Comparison of ENCODE assay signal across 12 cellular contexts in genomic region chr9:102700936-102701335, GRCh38.
"Had no signal": no experiment of that assay in that cellular context is flagged by ENCODE, and none has a peak within 500 bp of the region (broad histone marks: within the 10 kb centered on the region; RNA-seq: fewer than 3 reads in every experiment).

No MANE protein-coding gene starts in this region.

- H3K27ac Mint-ChIP-seq: activated T-helper 1 cell treated with anti-CD3 and anti-CD28 coated beads, Interleukin-12 subunit alpha, Interleukin-12 subunit beta, Interleukin-2, Interleukin-4 antibody, amounts not matched to agents 30 ng/mL and 10 ng/mL and 1 ng/mL, durations not matched to agents 14 hours and 24 hours and 36 hours; naive thymus-derived CD4-positive, alpha-beta T cell; stimulated activated naive CD8-positive, alpha-beta T cell treated with anti-CD3 and anti-CD28 coated beads, Interleukin-15, amount 100 ng/mL, for 72 hours had no signal

- ATAC-seq: heart left ventricle; naive thymus-derived CD4-positive, alpha-beta T cell; stimulated activated naive CD8-positive, alpha-beta T cell treated with anti-CD3 and anti-CD28 coated beads, Interleukin-15, amount 100 ng/mL, for 72 hours had no signal

- H3K36me3 Mint-ChIP-seq: naive thymus-derived CD4-positive, alpha-beta T cell had no signal

- H3K27me3 ChIP-seq: heart left ventricle, uterus had no signal

- H3K4me3 ChIP-seq: heart left ventricle, thoracic aorta, uterus had no signal

- H3K36me3 ChIP-seq: heart left ventricle, thoracic aorta, uterus had no signal

- H3K27ac ChIP-seq: heart left ventricle, parathyroid adenoma, thoracic aorta, uterus had no signal

- H3K27me3 Mint-ChIP-seq: naive thymus-derived CD4-positive, alpha-beta T cell; stimulated activated naive CD8-positive, alpha-beta T cell treated with anti-CD3 and anti-CD28 coated beads, Interleukin-15, amount 100 ng/mL, for 72 hours had no signal

- H3K4me3 Mint-ChIP-seq: activated T-helper 1 cell treated with anti-CD3 and anti-CD28 coated beads, Interleukin-12 subunit alpha, Interleukin-12 subunit beta, Interleukin-2, Interleukin-4 antibody, amounts not matched to agents 30 ng/mL and 10 ng/mL and 1 ng/mL, durations not matched to agents 14 hours and 24 hours and 36 hours; naive thymus-derived CD4-positive, alpha-beta T cell; stimulated activated naive CD8-positive, alpha-beta T cell treated with anti-CD3 and anti-CD28 coated beads, Interleukin-15, amount 100 ng/mL, for 72 hours had no signal

- DNase-seq: activated CD4-positive, alpha-beta T cell treated with anti-CD3 and anti-CD28 coated beads for 48 hours; activated naive CD4-positive, alpha-beta T cell; effector CD4-positive, alpha-beta T cell; heart left ventricle; naive thymus-derived CD4-positive, alpha-beta T cell; retina; stimulated activated CD4-positive, alpha-beta T cell treated with anti-CD3 and anti-CD28 coated beads, Interleukin-4, amount 100 ng/mL, for 4 hours; stimulated activated naive CD8-positive, alpha-beta T cell treated with anti-CD3 and anti-CD28 coated beads, Interleukin-15, amount 100 ng/mL, for 72 hours; uterus had no signal

- H3K4me1 ChIP-seq: heart left ventricle, parathyroid adenoma, uterus had no signal

- H3K9me3 ChIP-seq: thoracic aorta, uterus had no signal

- H3K4me1 Mint-ChIP-seq: naive thymus-derived CD4-positive, alpha-beta T cell; stimulated activated naive CD8-positive, alpha-beta T cell treated with anti-CD3 and anti-CD28 coated beads, Interleukin-15, amount 100 ng/mL, for 72 hours had no signal
